ENCODE assay signal across 7 cellular contexts in genomic region chr11:697811-698311, GRCh38. TPM values are rescaled to one million over a fixed set of nuclear protein-coding genes. Genes with fewer than 3 reads are reported as not detected.
A peak's percentile ranks its signal among the peaks of the same experiment; 100 is the strongest.
DNase-seq lines count a peak whose midpoint lies in the region; ATAC-seq lines count a peak whose summit lies in the region.

No MANE protein-coding gene starts in this region.

- peak overlapping the region; percentile 24 for H3K27ac Mint-ChIP-seq in T-helper 17 cell
- H3K27ac Mint-ChIP-seq in stimulated activated effector memory CD8-positive, alpha-beta T cell treated with anti-CD3 and anti-CD28 coated beads, Interleukin-12 subunit alpha, Interleukin-12 subunit beta, amount 100 ng/mL, for 72 hours, result peak overlapping the region; percentile 43

- H3K36me3 Mint-ChIP-seq in T-helper 17 cell (ENCODE audit: low read depth), result no peaks in the 10 kb centered on the region
- H3K36me3 Mint-ChIP-seq in stimulated activated effector memory CD8-positive, alpha-beta T cell treated with anti-CD3 and anti-CD28 coated beads, Interleukin-12 subunit alpha, Interleukin-12 subunit beta, amount 100 ng/mL, for 72 hours, result peaks cover 29% of the 10 kb centered on the region

- no peak overlapping the region for H3K4me3 Mint-ChIP-seq in T-helper 17 cell
- H3K4me3 Mint-ChIP-seq in stimulated activated effector memory CD8-positive, alpha-beta T cell treated with anti-CD3 and anti-CD28 coated beads, Interleukin-12 subunit alpha, Interleukin-12 subunit beta, amount 100 ng/mL, for 72 hours, result peak overlapping the region; percentile 85

- no peaks in the 10 kb centered on the region for H3K9me3 ChIP-seq in T-helper 17 cell (ENCODE audit: control insufficient read depth, low read length, poor library complexity, severe bottlenecking)

- H3K4me1 Mint-ChIP-seq in T-helper 17 cell, result peaks cover 18% of the 10 kb centered on the region
- H3K4me1 Mint-ChIP-seq in stimulated activated effector memory CD8-positive, alpha-beta T cell treated with anti-CD3 and anti-CD28 coated beads, Interleukin-12 subunit alpha, Interleukin-12 subunit beta, amount 100 ng/mL, for 72 hours, result peaks cover 31% of the 10 kb centered on the region

- H3K9me3 Mint-ChIP-seq in stimulated activated effector memory CD8-positive, alpha-beta T cell treated with anti-CD3 and anti-CD28 coated beads, Interleukin-12 subunit alpha, Interleukin-12 subunit beta, amount 100 ng/mL, for 72 hours, result no peaks in the 10 kb centered on the region

- DNase-seq in HK-2 (ENCODE audit: unreplicated experiment) (peak; percentile 60), T-helper 17 cell (no peak), fibroblast of peridontal ligament (ENCODE audit: extremely low read depth) (peak; percentile 7), RPMI8226 (no peak), NCI-H2171 treated with DMSO at 0.1 percent for 48 hours (lab: John Stamatoyannopoulos, UW) (no peak), NCI-H1930 (lab: John Stamatoyannopoulos, UW) (no peak)
- no peak for DNase-seq in stimulated activated effector memory CD8-positive, alpha-beta T cell treated with anti-CD3 and anti-CD28 coated beads, Interleukin-12 subunit alpha, Interleukin-12 subunit beta, amount 100 ng/mL, for 72 hours (ENCODE audit: low spot score in 2 of 2)

- no peaks in the 10 kb centered on the region for H3K27me3 Mint-ChIP-seq in T-helper 17 cell

- ATAC-seq in T-helper 17 cell, result no peak
- ATAC-seq in stimulated activated effector memory CD8-positive, alpha-beta T cell treated with anti-CD3 and anti-CD28 coated beads, Interleukin-12 subunit alpha, Interleukin-12 subunit beta, amount 100 ng/mL, for 72 hours, result no peak

RNA-seq across cellular contexts. Expression of gene TMEM80, which starts 2.2 kb away (rescaled TPM):
- total RNA-seq in T-helper 17 cell, result 10 to 100 TPM; 20.8 to 21.3 TPM

RNA-seq across cellular contexts. Expression of gene DEAF1, which starts 2.8 kb away (rescaled TPM):
- total RNA-seq in T-helper 17 cell, result 10 to 100 TPM; 55.3 to 77.1 TPM

RNA-seq across cellular contexts. Expression of gene EPS8L2, which starts 8.2 kb away (rescaled TPM):
- total RNA-seq in T-helper 17 cell, result 10 to 100 TPM in 1 of 2 donors, 1 to 10 TPM in 1; 6.8 to 11.7 TPM

RNA-seq across cellular contexts. Expression of gene TALDO1, which starts 49.4 kb away (rescaled TPM):
- total RNA-seq in T-helper 17 cell, result 100 to 1,000 TPM in 1 of 2 donors, 10 to 100 TPM in 1; 60.4 to 102 TPM

Comparison
In these comparisons a context has a peak if more than half of its experiments do, and no peak if none do; other contexts are left out.
1. DNase-seq: peak in HK-2 (single experiment) and fibroblast of peridontal ligament (single experiment); none in T-helper 17 cell (0 of 3), stimulated activated effector memory CD8-positive, alpha-beta T cell treated with anti-CD3 and anti-CD28 coated beads, Interleukin-12 subunit alpha, Interleukin-12 subunit beta, amount 100 ng/mL, for 72 hours (0 of 2), RPMI8226 (single experiment), NCI-H2171 treated with DMSO at 0.1 percent for 48 hours (single experiment) and NCI-H1930 (0 of 2).